25 cellular contexts compared by ENCODE assay signal in the genomic region with DNA sequence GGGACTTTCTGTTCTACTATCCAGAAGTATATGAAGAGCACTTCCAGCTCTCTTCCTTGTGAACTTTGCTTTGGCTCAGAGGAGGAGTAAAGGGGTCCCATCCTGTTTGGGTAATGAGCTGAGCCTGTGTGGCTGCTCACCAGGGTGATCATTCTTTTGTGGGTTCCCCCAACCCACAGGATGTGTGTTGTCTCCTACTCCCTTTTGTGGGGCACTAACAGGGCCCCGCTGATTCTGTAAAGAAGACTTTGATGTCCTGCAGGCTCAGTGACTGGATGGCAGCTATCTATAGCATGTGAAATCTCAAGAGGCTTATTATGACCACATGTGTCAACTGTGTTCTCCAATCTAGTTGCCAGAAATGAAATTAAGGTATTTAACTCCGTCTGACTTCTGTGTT. TPM values are rescaled to one million over a fixed set of nuclear protein-coding genes. Genes with fewer than 3 reads are reported as not detected.
DNase-seq lines count a peak whose midpoint lies in the region; ATAC-seq lines count a peak whose summit lies in the region.
"Had no signal": no experiment of that assay in that cellular context is flagged by ENCODE, and none has a peak within 500 bp of the region (broad histone marks: within the 10 kb centered on the region; RNA-seq: fewer than 3 reads in every experiment).

No MANE protein-coding gene starts in this region.

- H3K4me3 ChIP-seq in Jurkat, Clone E6-1 (ENCODE audit: low read length): no peak overlapping the region
- no peak overlapping the region for H3K4me3 ChIP-seq in HAP-1
- H3K4me3 ChIP-seq: esophagus muscularis mucosa, MG63 had no signal

- H3K4me1 ChIP-seq in HAP-1: no peaks in the 10 kb centered on the region
- H3K4me1 ChIP-seq: esophagus muscularis mucosa had no signal

- H3K36me3 ChIP-seq in HAP-1 (replicated peaks): no peaks in the 10 kb centered on the region
- H3K36me3 ChIP-seq: esophagus muscularis mucosa, MG63 had no signal

- peak; percentile 95 for ATAC-seq in activated naive CD8-positive, alpha-beta T cell treated with anti-CD3 and anti-CD28 coated beads, Interleukin-2, amount 10 ng/mL, durations not matched to agents 7 days and 5 days (ENCODE audit: low read depth)
- peak; percentile 84 for ATAC-seq in stimulated activated naive CD8-positive, alpha-beta T cell treated with anti-CD3 and anti-CD28 coated beads, Interleukin-15, Interleukin-2, amounts not matched to agents 100 U/mL and 50 U/mL, for 24 hours
- ATAC-seq: left colon had no signal

- H3K4me3 Mint-ChIP-seq in activated naive CD8-positive, alpha-beta T cell treated with anti-CD3 and anti-CD28 coated beads, Interleukin-2, amount 10 ng/mL, durations not matched to agents 7 days and 5 days: peak overlapping the region; percentile 62
- H3K4me3 Mint-ChIP-seq: activated B cell treated with CpG ODN at 0.5 μM for 24 hours, CD14-positive monocyte, HFFc6, IgD-negative memory B cell, memory B cell had no signal

- peaks cover 9% of the 10 kb centered on the region for H3K9me3 Mint-ChIP-seq in activated naive CD8-positive, alpha-beta T cell treated with anti-CD3 and anti-CD28 coated beads, Interleukin-2, amount 10 ng/mL, durations not matched to agents 7 days and 5 days
- H3K9me3 Mint-ChIP-seq: HFFc6 had no signal

- peak; percentile 19 for DNase-seq in activated gamma-delta T cell treated with Interleukin-2 at 50 U/mL for 16 hours
- DNase-seq in activated gamma-delta T cell (lab: John Stamatoyannopoulos, UW): no peak
- DNase-seq in Jurkat, Clone E6-1 (ENCODE audit: low read depth, low spot score): peak; percentile 65
- peak; percentile 64 for DNase-seq in activated naive CD8-positive, alpha-beta T cell treated with anti-CD3 and anti-CD28 coated beads, Interleukin-2, amount 10 ng/mL, durations not matched to agents 7 days and 5 days
- peak; percentile 24 for DNase-seq in stimulated activated naive CD8-positive, alpha-beta T cell treated with anti-CD3 and anti-CD28 coated beads, Interleukin-15, Interleukin-2, amounts not matched to agents 100 U/mL and 50 U/mL, for 24 hours
- no peak for DNase-seq in NCI-H2227 (lab: John Stamatoyannopoulos, UW; ENCODE audit: unreplicated experiment)
- no peak for DNase-seq in HAP-1 (ENCODE audit: low spot score in 2 of 2)
- DNase-seq: activated B cell treated with CpG ODN at 0.5 μM for 24 hours; anterior cingulate cortex; cortex of kidney; HFFc6; left colon; MG63; NCI-H1436 treated with DMSO at 0.1 percent for 48 hours; NCI-H510A treated with DMSO at 0.1 percent for 48 hours; NK-92 treated with Interleukin-12 subunit alpha and Interleukin-12 subunit beta, amount 100 ng/mL, for 24 hours; SHP77 treated with DMSO at 0.1 percent for 48 hours; small intestine; stimulated activated CD4-positive, alpha-beta T cell treated with anti-CD3 and anti-CD28 coated beads, Interleukin-1b, Interleukin-23, amount 100 ng/mL, for 48 hours; SW 1271 had no signal

- peak overlapping the region; percentile 31 for H3K27ac Mint-ChIP-seq in activated naive CD8-positive, alpha-beta T cell treated with anti-CD3 and anti-CD28 coated beads, Interleukin-2, amount 10 ng/mL, durations not matched to agents 7 days and 5 days
- H3K27ac Mint-ChIP-seq: activated B cell treated with CpG ODN at 0.5 μM for 24 hours; activated T-helper 2 cell treated with anti-CD3 and anti-CD28 coated beads, Interferon-gamma antibody, Interleukin-2, Interleukin-4, amounts not matched to agents 10 μg/mL and 5 μg/mL and 100 μg/mL, durations not matched to agents 14 hours and 24 hours and 36 hours; HFFc6; memory B cell had no signal

- in situ Hi-C loops in HAP-1 (cut with MboI; ENCODE audit: low sequenced_read_pairs): no loop called here

- H3K27me3 Mint-ChIP-seq in activated naive CD8-positive, alpha-beta T cell treated with anti-CD3 and anti-CD28 coated beads, Interleukin-2, amount 10 ng/mL, durations not matched to agents 7 days and 5 days: peaks cover 3% of the 10 kb centered on the region
- H3K27me3 Mint-ChIP-seq: activated B cell treated with CpG ODN at 0.5 μM for 24 hours, memory B cell had no signal

- POLR2A ChIA-PET in activated naive CD8-positive, alpha-beta T cell treated with anti-CD3 and anti-CD28 coated beads, Interleukin-2, amount 10 ng/mL, durations not matched to agents 7 days and 5 days (lab: Charles Lee): interaction anchor here (0.7 to 2.7 kb wide), 9 partner anchors 41 to 299 kb away, joined by 3 to 13 read pairs (median 3); partner anchors contain the start of genes WDR1 and ZNF518B

- H3K4me1 Mint-ChIP-seq in activated naive CD8-positive, alpha-beta T cell treated with anti-CD3 and anti-CD28 coated beads, Interleukin-2, amount 10 ng/mL, durations not matched to agents 7 days and 5 days: peaks cover 38% of the 10 kb centered on the region
- H3K4me1 Mint-ChIP-seq: CD14-positive monocyte had no signal

- H3K27me3 ChIP-seq in HAP-1 (ENCODE audit: low read depth): no peaks in the 10 kb centered on the region
- H3K27me3 ChIP-seq: esophagus muscularis mucosa, MG63 had no signal

- peaks cover 11% of the 10 kb centered on the region for H3K36me3 Mint-ChIP-seq in activated naive CD8-positive, alpha-beta T cell treated with anti-CD3 and anti-CD28 coated beads, Interleukin-2, amount 10 ng/mL, durations not matched to agents 7 days and 5 days
- H3K36me3 Mint-ChIP-seq: CD14-positive monocyte, IgD-negative memory B cell had no signal

- H3K9me3 ChIP-seq in HAP-1: no peaks in the 10 kb centered on the region
- H3K9me3 ChIP-seq: MG63 had no signal

RNA-seq across cellular contexts. Expression of gene ZNF518B, which starts 40.8 kb away (rescaled TPM):
- polyA plus RNA-seq in Jurkat, Clone E6-1 (2012; ENCODE audit: insufficient read depth, insufficient read length): 17.0 TPM
- 10 to 100 TPM; 26.3 to 35.5 TPM for total RNA-seq in activated naive CD8-positive, alpha-beta T cell treated with anti-CD3 and anti-CD28 coated beads, Interleukin-2, amount 10 ng/mL, durations not matched to agents 7 days and 5 days

Comparison
In these comparisons a context has a peak if more than half of its experiments do, and no peak if none do; other contexts are left out.
1. DNase-seq: peak in activated gamma-delta T cell treated with Interleukin-2 at 50 U/mL for 16 hours (single experiment), Jurkat, Clone E6-1 (single experiment), activated naive CD8-positive, alpha-beta T cell treated with anti-CD3 and anti-CD28 coated beads, Interleukin-2, amount 10 ng/mL, durations not matched to agents 7 days and 5 days (single experiment) and stimulated activated naive CD8-positive, alpha-beta T cell treated with anti-CD3 and anti-CD28 coated beads, Interleukin-15, Interleukin-2, amounts not matched to agents 100 U/mL and 50 U/mL, for 24 hours (single experiment); none in activated gamma-delta T cell (single experiment), NCI-H2227 (single experiment) and HAP-1 (0 of 2).